Comparison of ENCODE assay signal across 19 cellular contexts in the genomic region with DNA sequence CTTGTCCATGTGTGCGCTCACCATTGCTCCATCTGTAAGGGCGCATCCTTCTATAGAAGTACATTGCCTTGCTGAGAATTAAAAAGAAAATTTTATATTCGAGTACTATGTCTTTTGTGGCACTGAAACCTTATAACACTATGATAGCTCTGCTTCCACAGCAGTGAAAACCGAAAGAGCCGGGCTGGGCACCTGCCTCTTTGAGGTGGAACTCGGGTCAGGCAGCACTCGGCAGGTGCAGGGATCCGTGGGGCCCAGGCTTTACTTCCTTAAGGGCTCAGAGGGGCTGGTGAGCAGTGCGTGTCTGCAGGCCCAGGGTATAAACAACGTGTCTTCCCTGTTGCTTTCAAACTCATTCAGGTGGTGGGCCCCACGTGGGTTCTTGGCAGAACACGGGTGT.
"Had no signal": no experiment of that assay in that cellular context is flagged by ENCODE, and none has a peak within 500 bp of the region (broad histone marks: within the 10 kb centered on the region; RNA-seq: fewer than 3 reads in every experiment).

No MANE protein-coding gene starts in this region.

- H3K9me3 ChIP-seq: esophagus squamous epithelium, pancreas, sigmoid colon, spleen had no signal

- H3K4me1 ChIP-seq: pancreas, sigmoid colon, spleen had no signal

- H3K4me3 ChIP-seq: cardiac muscle cell, esophagus squamous epithelium, pancreas, sigmoid colon, spleen had no signal

- ATAC-seq: effector memory CD8-positive, alpha-beta T cell; left ventricle myocardium superior; pancreas had no signal

- H3K4me3 Mint-ChIP-seq: activated B cell treated with CpG ODN at 0.5 μM for 24 hours; activated CD4-positive, alpha-beta memory T cell treated with anti-CD3 and anti-CD28 coated beads for 36 hours; activated naive CD8-positive, alpha-beta T cell treated with anti-CD3 and anti-CD28 coated beads, Interleukin-2, amount 10 ng/mL, durations not matched to agents 7 days and 5 days; effector memory CD8-positive, alpha-beta T cell; immature natural killer cell; memory B cell; naive B cell had no signal

- DNase-seq: activated B cell treated with CpG ODN at 0.5 μM for 24 hours; activated CD4-positive, alpha-beta memory T cell treated with anti-CD3 and anti-CD28 coated beads for 36 hours; activated CD4-positive, alpha-beta T cell treated with anti-CD3 and anti-CD28 coated beads for 4 hours; activated gamma-delta T cell; activated naive CD8-positive, alpha-beta T cell treated with anti-CD3 and anti-CD28 coated beads, Interleukin-2, amount 10 ng/mL, durations not matched to agents 7 days and 5 days; activated T-cell treated with anti-CD3 and anti-CD28 coated beads, Interleukin-2, amount 50 U/mL, for 1 hour; amygdala; effector memory CD8-positive, alpha-beta T cell; esophagus squamous epithelium; immature natural killer cell; kidney glomerular epithelial cell; left ventricle myocardium superior; naive B cell; pancreas; sigmoid colon; spleen; stimulated activated naive CD4-positive, alpha-beta T cell had no signal

- H3K9me3 Mint-ChIP-seq: activated B cell treated with CpG ODN at 0.5 μM for 24 hours; activated CD4-positive, alpha-beta memory T cell treated with anti-CD3 and anti-CD28 coated beads for 36 hours; activated naive CD8-positive, alpha-beta T cell treated with anti-CD3 and anti-CD28 coated beads, Interleukin-2, amount 10 ng/mL, durations not matched to agents 7 days and 5 days; effector memory CD8-positive, alpha-beta T cell; immature natural killer cell; memory B cell; naive B cell had no signal

- H3K27me3 Mint-ChIP-seq: activated B cell treated with CpG ODN at 0.5 μM for 24 hours; activated CD4-positive, alpha-beta memory T cell treated with anti-CD3 and anti-CD28 coated beads for 36 hours; activated naive CD8-positive, alpha-beta T cell treated with anti-CD3 and anti-CD28 coated beads, Interleukin-2, amount 10 ng/mL, durations not matched to agents 7 days and 5 days; effector memory CD8-positive, alpha-beta T cell; memory B cell; naive B cell had no signal

- H3K27me3 ChIP-seq: cardiac muscle cell, esophagus squamous epithelium, pancreas, sigmoid colon, spleen had no signal

- H3K36me3 ChIP-seq: cardiac muscle cell, pancreas had no signal

- H3K27ac Mint-ChIP-seq: activated B cell treated with CpG ODN at 0.5 μM for 24 hours; activated CD4-positive, alpha-beta memory T cell treated with anti-CD3 and anti-CD28 coated beads for 36 hours; activated naive CD8-positive, alpha-beta T cell treated with anti-CD3 and anti-CD28 coated beads, Interleukin-2, amount 10 ng/mL, durations not matched to agents 7 days and 5 days; memory B cell had no signal

- H3K4me1 Mint-ChIP-seq: activated B cell treated with CpG ODN at 0.5 μM for 24 hours; activated naive CD8-positive, alpha-beta T cell treated with anti-CD3 and anti-CD28 coated beads, Interleukin-2, amount 10 ng/mL, durations not matched to agents 7 days and 5 days; memory B cell; naive B cell had no signal

- H3K27ac ChIP-seq: cardiac muscle cell, esophagus squamous epithelium, pancreas, sigmoid colon, spleen had no signal
